ENCODE assay signal across 1 cellular context in the genomic region with DNA sequence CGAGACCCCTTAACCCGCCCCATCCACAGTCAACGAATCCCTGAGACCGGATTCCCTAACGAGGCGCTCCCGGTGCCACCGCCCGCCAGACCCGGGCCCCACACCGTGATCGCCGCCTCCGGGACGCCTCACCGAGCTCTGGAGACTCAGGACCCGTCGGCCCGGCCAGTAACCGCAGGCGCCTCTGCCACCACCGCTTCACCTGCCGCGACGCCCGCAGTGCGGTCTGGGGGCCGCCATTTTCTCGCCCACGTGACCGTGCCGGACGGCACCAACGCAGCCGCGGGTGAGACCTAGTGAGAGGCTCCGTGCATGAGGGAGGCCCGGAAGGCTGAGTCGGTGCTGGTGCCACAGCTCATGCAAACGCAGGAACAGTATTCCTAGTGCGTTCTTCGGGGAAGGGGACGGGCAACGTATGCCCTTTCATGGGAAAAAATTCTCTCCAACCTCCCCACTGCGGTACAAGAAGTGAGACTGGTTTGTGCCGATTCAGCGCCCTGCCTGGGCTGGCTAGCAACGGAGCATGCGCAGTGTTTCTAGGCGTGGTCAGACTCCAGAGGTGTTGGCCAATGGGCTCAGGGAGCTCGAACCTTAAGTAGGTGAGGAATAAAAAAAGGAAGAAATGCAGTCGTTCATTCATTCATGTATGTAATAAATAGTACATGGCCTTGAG.
TF ChIP-seq lines count a peak whose summit lies in the region.

TSS of gene DOHH (minus strand) at position 246 of the 673 bp plus-strand sequence. CDS start 3,860 bp downstream, outside the sequence.

TF ChIP-seq in WTC11, 78 proteins besides CTCF, POLR2A, EP300 and RAD21 (continued from another document and continues in another):
- TF ChIP-seq STAT6 (CRISPR knock-in tag; conservative IDR thresholded peaks at IDR 0.05; ENCODE audit: low read depth), result no peak
- TF ChIP-seq HMGA2 (CRISPR knock-in tag; IDR thresholded peaks at IDR 0.05), result no peak
- no peak for TF ChIP-seq E2F1 (CRISPR knock-in tag; IDR thresholded peaks at IDR 0.05)
- TF ChIP-seq RORB (CRISPR knock-in tag; IDR thresholded peaks at IDR 0.05), result no peak
- TF ChIP-seq SMAD3 (CRISPR knock-in tag; IDR thresholded peaks at IDR 0.05; ENCODE audit: borderline replicate concordance), result peak; percentile 51; the same call in 1 of the 2 replicates
- 0 out of 2 replicates have a peak, but pooled peaks have one; percentile 49 for TF ChIP-seq IRF2 (CRISPR knock-in tag; IDR thresholded peaks at IDR 0.05; ENCODE audit: borderline replicate concordance, low read depth)
- TF ChIP-seq, protein P1, sequence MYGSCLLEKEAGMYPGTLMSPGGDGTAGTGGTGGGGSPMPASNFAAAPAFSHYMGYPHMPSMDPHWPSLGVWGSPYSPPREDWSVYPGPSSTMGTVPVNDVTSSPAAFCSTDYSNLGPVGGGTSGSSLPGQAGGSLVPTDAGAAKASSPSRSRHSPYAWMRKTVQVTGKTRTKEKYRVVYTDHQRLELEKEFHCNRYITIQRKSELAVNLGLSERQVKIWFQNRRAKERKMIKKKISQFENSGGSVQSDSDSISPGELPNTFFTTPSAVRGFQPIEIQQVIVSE (CRISPR knock-in tag; IDR thresholded peaks at IDR 0.05; ENCODE audit: borderline replicate concordance), result no peak
- TF ChIP-seq, protein P2, sequence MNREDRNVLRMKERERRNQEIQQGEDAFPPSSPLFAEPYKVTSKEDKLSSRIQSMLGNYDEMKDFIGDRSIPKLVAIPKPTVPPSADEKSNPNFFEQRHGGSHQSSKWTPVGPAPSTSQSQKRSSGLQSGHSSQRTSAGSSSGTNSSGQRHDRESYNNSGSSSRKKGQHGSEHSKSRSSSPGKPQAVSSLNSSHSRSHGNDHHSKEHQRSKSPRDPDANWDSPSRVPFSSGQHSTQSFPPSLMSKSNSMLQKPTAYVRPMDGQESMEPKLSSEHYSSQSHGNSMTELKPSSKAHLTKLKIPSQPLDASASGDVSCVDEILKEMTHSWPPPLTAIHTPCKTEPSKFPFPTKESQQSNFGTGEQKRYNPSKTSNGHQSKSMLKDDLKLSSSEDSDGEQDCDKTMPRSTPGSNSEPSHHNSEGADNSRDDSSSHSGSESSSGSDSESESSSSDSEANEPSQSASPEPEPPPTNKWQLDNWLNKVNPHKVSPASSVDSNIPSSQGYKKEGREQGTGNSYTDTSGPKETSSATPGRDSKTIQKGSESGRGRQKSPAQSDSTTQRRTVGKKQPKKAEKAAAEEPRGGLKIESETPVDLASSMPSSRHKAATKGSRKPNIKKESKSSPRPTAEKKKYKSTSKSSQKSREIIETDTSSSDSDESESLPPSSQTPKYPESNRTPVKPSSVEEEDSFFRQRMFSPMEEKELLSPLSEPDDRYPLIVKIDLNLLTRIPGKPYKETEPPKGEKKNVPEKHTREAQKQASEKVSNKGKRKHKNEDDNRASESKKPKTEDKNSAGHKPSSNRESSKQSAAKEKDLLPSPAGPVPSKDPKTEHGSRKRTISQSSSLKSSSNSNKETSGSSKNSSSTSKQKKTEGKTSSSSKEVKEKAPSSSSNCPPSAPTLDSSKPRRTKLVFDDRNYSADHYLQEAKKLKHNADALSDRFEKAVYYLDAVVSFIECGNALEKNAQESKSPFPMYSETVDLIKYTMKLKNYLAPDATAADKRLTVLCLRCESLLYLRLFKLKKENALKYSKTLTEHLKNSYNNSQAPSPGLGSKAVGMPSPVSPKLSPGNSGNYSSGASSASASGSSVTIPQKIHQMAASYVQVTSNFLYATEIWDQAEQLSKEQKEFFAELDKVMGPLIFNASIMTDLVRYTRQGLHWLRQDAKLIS (CRISPR knock-in tag; IDR thresholded peaks at IDR 0.05; ENCODE audit: borderline replicate concordance), result no peak
- TF ChIP-seq, protein P3, sequence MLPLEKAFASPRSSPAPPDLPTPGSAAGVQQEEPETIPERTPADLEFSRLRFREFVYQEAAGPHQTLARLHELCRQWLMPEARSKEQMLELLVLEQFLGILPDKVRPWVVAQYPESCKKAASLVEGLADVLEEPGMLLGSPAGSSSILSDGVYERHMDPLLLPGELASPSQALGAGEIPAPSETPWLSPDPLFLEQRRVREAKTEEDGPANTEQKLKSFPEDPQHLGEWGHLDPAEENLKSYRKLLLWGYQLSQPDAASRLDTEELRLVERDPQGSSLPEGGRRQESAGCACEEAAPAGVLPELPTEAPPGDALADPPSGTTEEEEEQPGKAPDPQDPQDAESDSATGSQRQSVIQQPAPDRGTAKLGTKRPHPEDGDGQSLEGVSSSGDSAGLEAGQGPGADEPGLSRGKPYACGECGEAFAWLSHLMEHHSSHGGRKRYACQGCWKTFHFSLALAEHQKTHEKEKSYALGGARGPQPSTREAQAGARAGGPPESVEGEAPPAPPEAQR (CRISPR knock-in tag; IDR thresholded peaks at IDR 0.05), result no peak
- no peak; the same call in 1 of the 2 replicates for TF ChIP-seq ATF6 (CRISPR knock-in tag; IDR thresholded peaks at IDR 0.05)
- peak; percentile 89 for TF ChIP-seq FOXP1 (CRISPR knock-in tag; IDR thresholded peaks at IDR 0.05; ENCODE audit: borderline replicate concordance)
- TF ChIP-seq, protein P4, sequence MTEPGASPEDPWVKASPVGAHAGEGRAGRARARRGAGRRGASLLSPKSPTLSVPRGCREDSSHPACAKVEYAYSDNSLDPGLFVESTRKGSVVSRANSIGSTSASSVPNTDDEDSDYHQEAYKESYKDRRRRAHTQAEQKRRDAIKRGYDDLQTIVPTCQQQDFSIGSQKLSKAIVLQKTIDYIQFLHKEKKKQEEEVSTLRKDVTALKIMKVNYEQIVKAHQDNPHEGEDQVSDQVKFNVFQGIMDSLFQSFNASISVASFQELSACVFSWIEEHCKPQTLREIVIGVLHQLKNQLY (CRISPR knock-in tag; IDR thresholded peaks at IDR 0.05), result no peak
- TF ChIP-seq ZNF512 (CRISPR knock-in tag; IDR thresholded peaks at IDR 0.05; ENCODE audit: borderline replicate concordance), result no peak
- no peak for TF ChIP-seq GTF2I (CRISPR knock-in tag; conservative IDR thresholded peaks at IDR 0.05)
- no peak for TF ChIP-seq TCF7 (CRISPR knock-in tag; IDR thresholded peaks at IDR 0.05; ENCODE audit: low read depth)
- no peak for TF ChIP-seq ZBTB21 (CRISPR knock-in tag; IDR thresholded peaks at IDR 0.05; ENCODE audit: borderline replicate concordance)
- TF ChIP-seq FOXK1 (CRISPR knock-in tag; IDR thresholded peaks at IDR 0.05), result peak; percentile 90
- TF ChIP-seq, protein P5, sequence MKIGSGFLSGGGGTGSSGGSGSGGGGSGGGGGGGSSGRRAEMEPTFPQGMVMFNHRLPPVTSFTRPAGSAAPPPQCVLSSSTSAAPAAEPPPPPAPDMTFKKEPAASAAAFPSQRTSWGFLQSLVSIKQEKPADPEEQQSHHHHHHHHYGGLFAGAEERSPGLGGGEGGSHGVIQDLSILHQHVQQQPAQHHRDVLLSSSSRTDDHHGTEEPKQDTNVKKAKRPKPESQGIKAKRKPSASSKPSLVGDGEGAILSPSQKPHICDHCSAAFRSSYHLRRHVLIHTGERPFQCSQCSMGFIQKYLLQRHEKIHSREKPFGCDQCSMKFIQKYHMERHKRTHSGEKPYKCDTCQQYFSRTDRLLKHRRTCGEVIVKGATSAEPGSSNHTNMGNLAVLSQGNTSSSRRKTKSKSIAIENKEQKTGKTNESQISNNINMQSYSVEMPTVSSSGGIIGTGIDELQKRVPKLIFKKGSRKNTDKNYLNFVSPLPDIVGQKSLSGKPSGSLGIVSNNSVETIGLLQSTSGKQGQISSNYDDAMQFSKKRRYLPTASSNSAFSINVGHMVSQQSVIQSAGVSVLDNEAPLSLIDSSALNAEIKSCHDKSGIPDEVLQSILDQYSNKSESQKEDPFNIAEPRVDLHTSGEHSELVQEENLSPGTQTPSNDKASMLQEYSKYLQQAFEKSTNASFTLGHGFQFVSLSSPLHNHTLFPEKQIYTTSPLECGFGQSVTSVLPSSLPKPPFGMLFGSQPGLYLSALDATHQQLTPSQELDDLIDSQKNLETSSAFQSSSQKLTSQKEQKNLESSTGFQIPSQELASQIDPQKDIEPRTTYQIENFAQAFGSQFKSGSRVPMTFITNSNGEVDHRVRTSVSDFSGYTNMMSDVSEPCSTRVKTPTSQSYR (CRISPR knock-in tag; IDR thresholded peaks at IDR 0.05), result peak; percentile 67; the same call in 1 of the 2 replicates
- TF ChIP-seq GRHL2 (CRISPR knock-in tag; IDR thresholded peaks at IDR 0.05; ENCODE audit: insufficient replicate concordance, severe bottlenecking), result no peak
- TF ChIP-seq, protein P6, sequence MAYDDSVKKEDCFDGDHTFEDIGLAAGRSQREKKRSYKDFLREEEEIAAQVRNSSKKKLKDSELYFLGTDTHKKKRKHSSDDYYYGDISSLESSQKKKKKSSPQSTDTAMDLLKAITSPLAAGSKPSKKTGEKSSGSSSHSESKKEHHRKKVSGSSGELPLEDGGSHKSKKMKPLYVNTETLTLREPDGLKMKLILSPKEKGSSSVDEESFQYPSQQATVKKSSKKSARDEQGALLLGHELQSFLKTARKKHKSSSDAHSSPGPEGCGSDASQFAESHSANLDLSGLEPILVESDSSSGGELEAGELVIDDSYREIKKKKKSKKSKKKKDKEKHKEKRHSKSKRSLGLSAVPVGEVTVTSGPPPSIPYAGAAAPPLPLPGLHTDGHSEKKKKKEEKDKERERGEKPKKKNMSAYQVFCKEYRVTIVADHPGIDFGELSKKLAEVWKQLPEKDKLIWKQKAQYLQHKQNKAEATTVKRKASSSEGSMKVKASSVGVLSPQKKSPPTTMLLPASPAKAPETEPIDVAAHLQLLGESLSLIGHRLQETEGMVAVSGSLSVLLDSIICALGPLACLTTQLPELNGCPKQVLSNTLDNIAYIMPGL (CRISPR knock-in tag; IDR thresholded peaks at IDR 0.05), result 0 out of 2 replicates have a peak, but pooled peaks have one; percentile 36
- TF ChIP-seq PREB (CRISPR knock-in tag; IDR thresholded peaks at IDR 0.05; ENCODE audit: borderline replicate concordance), result 0 out of 2 replicates have a peak, but pooled peaks have one; percentile 59
- TF ChIP-seq ELF4 (CRISPR knock-in tag; IDR thresholded peaks at IDR 0.05; ENCODE audit: low read depth), result no peak
- peak; percentile 84 for TF ChIP-seq ZBTB43 (CRISPR knock-in tag; IDR thresholded peaks at IDR 0.05)
- TF ChIP-seq ZNF396 (CRISPR knock-in tag; IDR thresholded peaks at IDR 0.05; ENCODE audit: borderline replicate concordance), result no peak
